ENCODE assay signal across 23 cellular contexts in the genomic region with DNA sequence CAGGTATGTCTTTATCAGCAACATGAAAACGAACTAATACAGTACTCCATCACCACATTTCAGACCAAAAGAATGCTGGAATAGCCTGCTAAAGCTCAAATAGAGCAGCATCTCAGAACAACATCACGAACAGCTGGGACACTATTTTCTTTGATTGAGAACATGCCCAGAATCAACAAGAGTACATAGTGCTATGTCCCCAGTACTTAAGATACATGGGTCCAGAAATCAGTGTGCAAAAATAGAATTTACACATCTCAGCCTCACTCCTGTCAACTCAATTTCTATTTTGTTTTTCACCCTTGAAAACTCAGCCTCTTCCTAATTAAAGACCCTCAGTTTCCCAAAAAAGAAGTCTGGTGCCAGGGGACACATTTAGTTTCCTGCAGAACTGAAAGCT.
"Had no signal": no experiment of that assay in that cellular context is flagged by ENCODE, and none has a peak within 500 bp of the region (broad histone marks: within the 10 kb centered on the region; RNA-seq: fewer than 3 reads in every experiment).

No MANE protein-coding gene starts in this region.

- H3K4me3 ChIP-seq: MG63 had no signal

- H3K4me2 ChIP-seq: SK-N-SH had no signal

- ATAC-seq: HepG2, Panc1, PC-3 had no signal

- H3K9me3 ChIP-seq: MG63, SK-N-SH had no signal

- H3K9ac ChIP-seq: SK-N-SH had no signal

- H3K36me3 ChIP-seq: MG63 had no signal

- DNase-seq: IMR-90; Karpas-422; KG1; MG63; NCI-H1092; NCI-H1105 treated with DMSO at 0.1 percent for 48 hours; NCI-H1436; NCI-H187; NCI-H2029; NCI-H2081 treated with DMSO at 0.1 percent for 48 hours; NCI-H2171; NCI-H226; NCI-H446; NCI-H510A; NCI-H524 treated with DMSO at 0.1 percent for 48 hours; NCI-H69; NCI-H774; NK-92 treated with Interleukin-12 subunit alpha and Interleukin-12 subunit beta, amount 100 ng/mL, for 24 hours; PC-3; SHP77; SK-N-SH had no signal
